In the genomic region with DNA sequence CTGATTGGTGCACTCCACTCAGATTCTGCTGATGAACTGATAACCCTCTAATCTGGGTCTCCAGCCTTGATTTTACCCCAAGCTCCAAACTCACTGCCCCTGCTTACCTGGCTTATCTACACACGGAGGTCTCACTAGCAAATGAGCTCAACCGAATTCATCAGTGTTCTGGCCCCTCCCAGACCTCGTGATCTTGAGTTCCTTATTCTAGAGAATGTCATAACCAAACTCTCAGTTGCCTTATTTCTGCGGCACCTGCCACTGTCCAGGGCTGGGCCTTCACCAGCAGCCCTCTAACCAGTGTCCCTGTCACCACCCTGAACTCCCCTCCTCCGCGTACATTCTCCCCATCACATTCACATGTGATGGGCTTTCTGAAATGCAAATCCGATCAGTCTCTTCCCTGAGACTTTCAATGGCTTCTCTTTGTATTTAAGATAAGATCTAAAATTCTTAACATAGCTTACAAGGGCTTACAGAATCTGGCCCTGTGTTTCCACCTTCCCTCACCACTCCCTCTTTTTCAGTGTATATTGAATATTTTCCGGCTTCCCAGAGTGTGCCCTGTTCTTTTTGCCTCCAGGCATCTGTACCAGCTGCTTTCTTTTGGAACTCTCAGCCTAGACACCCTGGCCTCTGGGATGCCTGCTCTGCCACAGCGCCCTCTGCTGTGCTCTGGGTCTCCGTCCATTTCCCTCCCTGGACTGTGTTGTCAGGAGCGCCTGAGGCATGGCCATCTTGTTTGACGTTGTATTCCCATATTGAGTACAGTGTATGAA, we compare ENCODE assay signal across 8 cellular contexts. TPM values are rescaled to one million over a fixed set of nuclear protein-coding genes. Genes with fewer than 3 reads are reported as not detected.
DNase-seq lines count a peak whose midpoint lies in the region; ATAC-seq and TF ChIP-seq lines count a peak whose summit lies in the region.

No MANE protein-coding gene starts in this region.

- POLR2A ChIA-PET in HEK293T (lab: Yijun Ruan, JAX): no interaction called here
- POLR2A ChIA-PET in activated CD8-positive, alpha-beta T cell treated with anti-CD3 and anti-CD28 coated beads, Interleukin-2, amount 10 ng/mL, durations not matched to agents 7 days and 5 days (lab: Charles Lee): interaction anchor here (0.6 kb wide), 1 partner anchor 16 kb away, joined by 5 read pairs; no protein-coding TSS in a partner anchor

- H3K27me3 ChIP-seq in uterus: no peaks in the 10 kb centered on the region

- no peaks in the 10 kb centered on the region for H3K4me1 ChIP-seq in uterus

- peaks cover 19% of the 10 kb centered on the region for H3K36me3 Mint-ChIP-seq in activated CD8-positive, alpha-beta T cell treated with anti-CD3 and anti-CD28 coated beads, Interleukin-2, amount 10 ng/mL, durations not matched to agents 7 days and 5 days (ENCODE audit: low read depth)
- peaks cover 3% of the 10 kb centered on the region for H3K36me3 Mint-ChIP-seq in neural crest cell (ENCODE audit: low read depth)

- no peak overlapping the region for H3K27ac Mint-ChIP-seq in activated CD8-positive, alpha-beta T cell treated with anti-CD3 and anti-CD28 coated beads, Interleukin-2, amount 10 ng/mL, durations not matched to agents 7 days and 5 days
- H3K27ac Mint-ChIP-seq in neural crest cell (ENCODE audit: unreplicated experiment): no peak overlapping the region

- H3K27ac ChIP-seq in uterus: no peak overlapping the region

- H3K9me3 ChIP-seq in uterus: no peaks in the 10 kb centered on the region

- intact Hi-C loops in uterus (cut with DNase I; ENCODE audit: low total_unique reads): no loop called here

- no peak overlapping the region for H3K4me3 ChIP-seq in uterus

- peaks cover 27% of the 10 kb centered on the region for H3K4me1 Mint-ChIP-seq in activated CD8-positive, alpha-beta T cell treated with anti-CD3 and anti-CD28 coated beads, Interleukin-2, amount 10 ng/mL, durations not matched to agents 7 days and 5 days (ENCODE audit: low read depth)
- peaks cover 39% of the 10 kb centered on the region for H3K4me1 Mint-ChIP-seq in neural crest cell

- DNase-seq in NCI-H2171 treated with DMSO at 0.1 percent for 48 hours (lab: John Stamatoyannopoulos, UW) (peak; percentile 19), NCI-H2171 (lab: John Stamatoyannopoulos, UW) (no peak), HEK293T (ENCODE audit: extremely low spot score) (peak; percentile 46), NAMALWA (ENCODE audit: low spot score) (peak; percentile 33), erythroblast (lab: John Stamatoyannopoulos, UW) (peak; percentile 48 to 69), neural crest cell (ENCODE audit: low read depth, low spot score) (peak; percentile 57), uterus (peak; percentile 19 to 22)
- peak; percentile 53 for DNase-seq in activated CD8-positive, alpha-beta T cell treated with anti-CD3 and anti-CD28 coated beads, Interleukin-2, amount 10 ng/mL, durations not matched to agents 7 days and 5 days

- no peaks in the 10 kb centered on the region for H3K9me3 Mint-ChIP-seq in activated CD8-positive, alpha-beta T cell treated with anti-CD3 and anti-CD28 coated beads, Interleukin-2, amount 10 ng/mL, durations not matched to agents 7 days and 5 days (ENCODE audit: insufficient read depth)
- H3K9me3 Mint-ChIP-seq in neural crest cell: no peaks in the 10 kb centered on the region

- TF ChIP-seq POLR2A in erythroblast (IDR thresholded peaks at IDR 0.05; ENCODE audit: low read length): no peak
- TF ChIP-seq POLR2A in uterus (IDR thresholded peaks at IDR 0.05): no peak

- CTCF ChIA-PET in HEK293T (lab: Yijun Ruan, JAX): interaction anchor here (0.6 to 1.3 kb wide), 7 partner anchors 17 to 170 kb away, joined by 3 to 4 read pairs (median 4); no protein-coding TSS in a partner anchor
- CTCF ChIA-PET in activated CD8-positive, alpha-beta T cell treated with anti-CD3 and anti-CD28 coated beads, Interleukin-2, amount 10 ng/mL, durations not matched to agents 7 days and 5 days (lab: Charles Lee): interaction anchor here (0.7 to 4.5 kb wide), 23 partner anchors 9 to 890 kb away, joined by 3 to 39 read pairs (median 4); no protein-coding TSS in a partner anchor

- peak; percentile 77 for ATAC-seq in activated CD8-positive, alpha-beta T cell treated with anti-CD3 and anti-CD28 coated beads, Interleukin-2, amount 10 ng/mL, durations not matched to agents 7 days and 5 days

- no peak overlapping the region for H3K4me3 Mint-ChIP-seq in activated CD8-positive, alpha-beta T cell treated with anti-CD3 and anti-CD28 coated beads, Interleukin-2, amount 10 ng/mL, durations not matched to agents 7 days and 5 days
- H3K4me3 Mint-ChIP-seq in neural crest cell: no peak overlapping the region

- H3K27me3 Mint-ChIP-seq in activated CD8-positive, alpha-beta T cell treated with anti-CD3 and anti-CD28 coated beads, Interleukin-2, amount 10 ng/mL, durations not matched to agents 7 days and 5 days (ENCODE audit: low read depth): no peaks in the 10 kb centered on the region
- H3K27me3 Mint-ChIP-seq in neural crest cell (ENCODE audit: low read depth): no peaks in the 10 kb centered on the region

- no peaks in the 10 kb centered on the region for H3K36me3 ChIP-seq in uterus

- TF ChIP-seq CTCF in neural crest cell (conservative IDR thresholded peaks at IDR 0.05) (peak; percentile 76), uterus (IDR thresholded peaks at IDR 0.05) (peak in 3 of 4 experiments; percentile 22 to 42 (median 39))

TF ChIP-seq in HEK293T, 16 proteins besides CTCF, POLR2A, EP300 and RAD21:
- TF ChIP-seq CTBP1 (IDR thresholded peaks at IDR 0.05; ENCODE audit: borderline replicate concordance) (no peak), FOXA1 (IDR thresholded peaks at IDR 0.05) (no peak), L3MBTL2 (conservative IDR thresholded peaks at IDR 0.05) (no peak), ELF4 (IDR thresholded peaks at IDR 0.05) (no peak), BHLHE40 (IDR thresholded peaks at IDR 0.05; ENCODE audit: borderline replicate concordance) (no peak), ZNF384 (IDR thresholded peaks at IDR 0.05) (no peak), SP1 (IDR thresholded peaks at IDR 0.05) (no peak), LEF1 (IDR thresholded peaks at IDR 0.05; ENCODE audit: borderline replicate concordance) (no peak), PKNOX1 (IDR thresholded peaks at IDR 0.05) (no peak), NFRKB (IDR thresholded peaks at IDR 0.05) (no peak), FOXK2 (IDR thresholded peaks at IDR 0.05) (no peak), HDGF (IDR thresholded peaks at IDR 0.05; ENCODE audit: borderline replicate concordance) (no peak), SUZ12 (IDR thresholded peaks at IDR 0.05) (no peak), FOXM1 (IDR thresholded peaks at IDR 0.05; ENCODE audit: borderline replicate concordance) (no peak), ARNT (IDR thresholded peaks at IDR 0.05) (no peak), TARDBP (IDR thresholded peaks at IDR 0.05) (no peak)

RNA-seq across cellular contexts. Expression of gene NAB1, which starts 31.1 kb away (rescaled TPM):
- 10 to 100 TPM; 23.4 to 23.7 TPM for total RNA-seq in activated CD8-positive, alpha-beta T cell treated with anti-CD3 and anti-CD28 coated beads, Interleukin-2, amount 10 ng/mL, durations not matched to agents 7 days and 5 days
- total RNA-seq in neural crest cell: 42.4 and 48.8 TPM in 2 replicates
- 100 to 1,000 TPM in 1 of 4 donors, 10 to 100 TPM in 3; 59.2 to 132 (median 78.2) TPM for total RNA-seq in uterus
